In the genomic region with DNA sequence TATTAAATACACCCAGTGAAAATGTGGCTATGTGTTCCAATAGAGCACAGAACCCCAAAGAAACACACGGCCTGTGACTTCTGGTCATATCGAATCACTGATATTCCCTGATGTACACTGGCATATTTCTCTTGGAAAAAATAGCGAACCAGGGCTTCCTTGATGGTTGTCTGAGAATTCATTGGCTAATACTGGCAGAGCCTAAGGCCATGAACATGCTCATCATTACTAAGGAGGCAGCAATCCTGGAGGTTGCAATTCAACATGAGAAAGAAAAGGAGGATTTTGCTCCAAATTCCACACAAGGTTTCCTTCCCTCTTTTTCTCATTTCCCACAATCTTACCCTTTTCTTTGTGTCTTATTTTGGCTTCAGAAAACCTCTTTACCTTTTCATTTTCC, we compare ENCODE assay signal across 1 cellular context.
TF ChIP-seq lines count a peak whose summit lies in the region.

No MANE protein-coding gene starts in this region.

TF ChIP-seq in SK-N-SH, 30 proteins besides CTCF, POLR2A, EP300 and RAD21 (continued from another document):
- TF ChIP-seq, protein P1, sequence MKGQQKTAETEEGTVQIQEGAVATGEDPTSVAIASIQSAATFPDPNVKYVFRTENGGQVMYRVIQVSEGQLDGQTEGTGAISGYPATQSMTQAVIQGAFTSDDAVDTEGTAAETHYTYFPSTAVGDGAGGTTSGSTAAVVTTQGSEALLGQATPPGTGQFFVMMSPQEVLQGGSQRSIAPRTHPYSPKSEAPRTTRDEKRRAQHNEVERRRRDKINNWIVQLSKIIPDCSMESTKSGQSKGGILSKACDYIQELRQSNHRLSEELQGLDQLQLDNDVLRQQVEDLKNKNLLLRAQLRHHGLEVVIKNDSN (IDR thresholded peaks at IDR 0.05; ENCODE audit: borderline replicate concordance, low read depth): no peak
- TF ChIP-seq FOSL2 (IDR thresholded peaks at IDR 0.05; ENCODE audit: borderline replicate concordance, low read depth) (no peak), TCF12 (IDR thresholded peaks at IDR 0.05) (no peak), MEF2A (IDR thresholded peaks at IDR 0.05; ENCODE audit: borderline replicate concordance, low read depth) (no peak)
